ENCODE assay signal across 8 cellular contexts in genomic region chr2:119126650-119127049, GRCh38. TPM values are rescaled to one million over a fixed set of nuclear protein-coding genes. Genes with fewer than 3 reads are reported as not detected.
DNase-seq lines count a peak whose midpoint lies in the region; ATAC-seq and TF ChIP-seq lines count a peak whose summit lies in the region.

No MANE protein-coding gene starts in this region.

- peak; percentile 46 for TF ChIP-seq CTCF in OCI-LY3 (IDR thresholded peaks at IDR 0.05; ENCODE audit: low read depth, low read length)
- peak; percentile 32 for TF ChIP-seq CTCF in astrocyte of the cerebellum (IDR thresholded peaks at IDR 0.05; ENCODE audit: low read depth, low read length, missing control alignments)
- peak; percentile 63 for TF ChIP-seq CTCF in neural crest cell (conservative IDR thresholded peaks at IDR 0.05)

- peak; percentile 71 for DNase-seq in activated effector memory CD4-positive, alpha-beta T cell treated with anti-CD3 and anti-CD28 coated beads, Interleukin-2, amount 50 U/mL, for 16 hours
- no peak for DNase-seq in activated effector memory CD4-positive, alpha-beta T cell treated with Interleukin-2 at 50 U/mL for 16 hours
- DNase-seq in astrocyte of the cerebellum (ENCODE audit: low read depth) (no peak), neural crest cell (ENCODE audit: low read depth, low spot score) (peak; percentile 43), NCI-H128 (lab: John Stamatoyannopoulos, UW; ENCODE audit: unreplicated experiment) (no peak)

- no peak overlapping the region for H3K4me2 ChIP-seq in OCI-LY3 (ENCODE audit: low read length)

- no peaks in the 10 kb centered on the region for H3K9me3 ChIP-seq in OCI-LY3 (ENCODE audit: insufficient read depth, low read length)

- ATAC-seq in GM18858 (IDR thresholded peaks at IDR 0.05; ENCODE audit: unreplicated experiment): no peak
- ATAC-seq in HG03097 (IDR thresholded peaks at IDR 0.05; ENCODE audit: low FRiP score, unreplicated experiment): no peak

- H3K27ac ChIP-seq in OCI-LY3 (ENCODE audit: low read length): no peak overlapping the region

- H3K79me2 ChIP-seq in OCI-LY3 (ENCODE audit: low read length): no peaks in the 10 kb centered on the region

- no peak overlapping the region for H3K9ac ChIP-seq in OCI-LY3 (ENCODE audit: low read length)

- peaks cover 62% of the 10 kb centered on the region for H3K27me3 Mint-ChIP-seq in neural crest cell (ENCODE audit: low read depth)

- no peaks in the 10 kb centered on the region for H3K4me1 Mint-ChIP-seq in neural crest cell

- peaks cover 11% of the 10 kb centered on the region; the same call in 1 of the 2 replicates for H3K27me3 ChIP-seq in OCI-LY3 (ENCODE audit: low read depth, low read length)

- no peak overlapping the region for H3K4me3 ChIP-seq in OCI-LY3 (ENCODE audit: low read length)
- no peak overlapping the region for H3K4me3 ChIP-seq in astrocyte of the cerebellum (ENCODE audit: low read depth, low read length)

- H3K4me3 Mint-ChIP-seq in neural crest cell: no peak overlapping the region

- H3K36me3 Mint-ChIP-seq in neural crest cell (ENCODE audit: low read depth): no peaks in the 10 kb centered on the region

- H4K20me1 ChIP-seq in OCI-LY3 (ENCODE audit: insufficient read depth, low read length): no peaks in the 10 kb centered on the region

- no peaks in the 10 kb centered on the region for H3K36me3 ChIP-seq in OCI-LY3 (replicated peaks; ENCODE audit: low read depth, low read length)

- H3K4me1 ChIP-seq in OCI-LY3 (ENCODE audit: low read length): no peaks in the 10 kb centered on the region

- no peaks in the 10 kb centered on the region for H3K9me3 Mint-ChIP-seq in neural crest cell

- H2AFZ ChIP-seq in OCI-LY3 (ENCODE audit: low read depth, low read length): no peak overlapping the region

- no peak overlapping the region for H3K27ac Mint-ChIP-seq in neural crest cell (ENCODE audit: unreplicated experiment)

- in situ Hi-C loops in astrocyte of the cerebellum (cut with HindIII; ENCODE audit: low sequenced_read_pairs): no loop called here

RNA-seq across cellular contexts. Expression of gene C1QL2, which starts 31.9 kb away (rescaled TPM):
- 0.14 TPM in 1 of 2 replicates, not detected in the other for total RNA-seq in neural crest cell

Comparison
In these comparisons a context has a peak if more than half of its experiments do, and no peak if none do; other contexts are left out.
1. DNase-seq: peak in activated effector memory CD4-positive, alpha-beta T cell treated with anti-CD3 and anti-CD28 coated beads, Interleukin-2, amount 50 U/mL, for 16 hours (single experiment) and neural crest cell (single experiment); none in activated effector memory CD4-positive, alpha-beta T cell treated with Interleukin-2 at 50 U/mL for 16 hours (single experiment), astrocyte of the cerebellum (single experiment) and NCI-H128 (single experiment).
2. Peak in every context shown above with its lines, with median percentiles within 50 percentile points of each other: CTCF ChIP-seq.